ENCODE assay signal across 9 cellular contexts in genomic region chr10:101217450-101218281, GRCh38. TPM values are rescaled to one million over a fixed set of nuclear protein-coding genes. Genes with fewer than 3 reads are reported as not detected.
DNase-seq lines count a peak whose midpoint lies in the region; ATAC-seq and TF ChIP-seq lines count a peak whose summit lies in the region.
"Had no signal": no experiment of that assay in that cellular context is flagged by ENCODE, and none has a peak within 500 bp of the region (broad histone marks: within the 10 kb centered on the region; RNA-seq: fewer than 3 reads in every experiment).

No MANE protein-coding gene starts in this region.

- peaks cover 92% of the 10 kb centered on the region for H3K27me3 Mint-ChIP-seq in activated T-cell treated with anti-CD3 and anti-CD28 coated beads, Interleukin-2, amount 50 U/mL, for 4 hours (ENCODE audit: low read depth)
- peaks cover 98% of the 10 kb centered on the region for H3K27me3 Mint-ChIP-seq in activated T-cell treated with anti-CD3 and anti-CD28 coated beads, Interleukin-2, amount 50 U/mL, for 24 hours

- DNase-seq in activated T-cell treated with anti-CD3 and anti-CD28 coated beads, Interleukin-2, amount 50 U/mL, for 4 hours: no peak
- DNase-seq in activated T-cell treated with anti-CD3 and anti-CD28 coated beads, Interleukin-2, amount 50 U/mL, for 24 hours: no peak
- peak; percentile 55 for DNase-seq in NCI-H748 treated with DMSO at 0.1 percent for 48 hours (lab: John Stamatoyannopoulos, UW)
- peak; percentile 43 for DNase-seq in fibroblast of mammary gland (ENCODE audit: low read depth)
- peak; percentile 55 for DNase-seq in stimulated activated CD8-positive, alpha-beta memory T cell treated with anti-CD3 and anti-CD28 coated beads, Interleukin-4, amount 100 ng/mL, for 48 hours
- no peak for DNase-seq in lower leg skin (ENCODE audit: low spot score in 2 of 2)
- DNase-seq in stimulated activated naive CD4-positive, alpha-beta T cell treated with Interleukin-2 at 50 U/mL for 16 hours (lab: John Stamatoyannopoulos, UW): no peak
- DNase-seq in glomerular visceral epithelial cell (ENCODE audit: extremely low spot score): no peak
- DNase-seq: NK-92 treated with Interleukin-12 subunit alpha and Interleukin-12 subunit beta, amount 100 ng/mL, for 24 hours had no signal

- TF ChIP-seq POLR2A in lower leg skin (IDR thresholded peaks at IDR 0.05): no peak

- peaks cover 39% of the 10 kb centered on the region for H3K4me1 Mint-ChIP-seq in activated T-cell treated with anti-CD3 and anti-CD28 coated beads, Interleukin-2, amount 50 U/mL, for 4 hours (ENCODE audit: low read depth)
- peaks cover 49% of the 10 kb centered on the region for H3K4me1 Mint-ChIP-seq in activated T-cell treated with anti-CD3 and anti-CD28 coated beads, Interleukin-2, amount 50 U/mL, for 24 hours (ENCODE audit: low read depth)

- 3 to 4% methylated on average over 46 to 65 of the region's 68 CpGs for WGBS in lower leg skin, 2 donors

- intact Hi-C loops in lower leg skin (cut with DNase I; ENCODE audit: low total_unique reads): loop anchor here (10.0 kb wide), 1 partner anchor 77 kb away; no protein-coding TSS in a partner anchor

- no peaks in the 10 kb centered on the region for H3K9me3 Mint-ChIP-seq in activated T-cell treated with anti-CD3 and anti-CD28 coated beads, Interleukin-2, amount 50 U/mL, for 4 hours
- H3K9me3 Mint-ChIP-seq in activated T-cell treated with anti-CD3 and anti-CD28 coated beads, Interleukin-2, amount 50 U/mL, for 24 hours: no peaks in the 10 kb centered on the region

- ATAC-seq in activated T-cell treated with anti-CD3 and anti-CD28 coated beads, Interleukin-2, amount 50 U/mL, for 4 hours: no peak

- H3K4me3 ChIP-seq in fibroblast of mammary gland (ENCODE audit: control insufficient read depth, low read depth, low read length) (no peak overlapping the region), lower leg skin (ENCODE audit: low read depth, poor library complexity, severe bottlenecking) (no peak overlapping the region)

- no peaks in the 10 kb centered on the region for H3K36me3 Mint-ChIP-seq in activated T-cell treated with anti-CD3 and anti-CD28 coated beads, Interleukin-2, amount 50 U/mL, for 4 hours (ENCODE audit: insufficient read depth)
- no peaks in the 10 kb centered on the region for H3K36me3 Mint-ChIP-seq in activated T-cell treated with anti-CD3 and anti-CD28 coated beads, Interleukin-2, amount 50 U/mL, for 24 hours (ENCODE audit: low read depth)

- H3K27ac Mint-ChIP-seq in activated T-cell treated with anti-CD3 and anti-CD28 coated beads, Interleukin-2, amount 50 U/mL, for 24 hours: no peak overlapping the region

- no peak for TF ChIP-seq CTCF in fibroblast of mammary gland (conservative IDR thresholded peaks at IDR 0.05; ENCODE audit: control insufficient read depth, insufficient read depth, low read depth, low read length)
- no peak for TF ChIP-seq CTCF in lower leg skin (IDR thresholded peaks at IDR 0.05)

- H3K4me3 Mint-ChIP-seq in activated T-cell treated with anti-CD3 and anti-CD28 coated beads, Interleukin-2, amount 50 U/mL, for 4 hours: peak overlapping the region; percentile 23
- H3K4me3 Mint-ChIP-seq in activated T-cell treated with anti-CD3 and anti-CD28 coated beads, Interleukin-2, amount 50 U/mL, for 24 hours: no peak overlapping the region

RNA-seq across cellular contexts. Expression of gene LBX1, which starts 11.6 kb away (rescaled TPM):
- not detected for total RNA-seq in activated T-cell treated with anti-CD3 and anti-CD28 coated beads, Interleukin-2, amount 50 U/mL, for 4 hours
- total RNA-seq in lower leg skin: not detected

Comparison
In these comparisons a context has a peak if more than half of its experiments do, and no peak if none do; other contexts are left out.
1. DNase-seq: peak in NCI-H748 treated with DMSO at 0.1 percent for 48 hours (single experiment), fibroblast of mammary gland (single experiment) and stimulated activated CD8-positive, alpha-beta memory T cell treated with anti-CD3 and anti-CD28 coated beads, Interleukin-4, amount 100 ng/mL, for 48 hours (single experiment); none in activated T-cell treated with anti-CD3 and anti-CD28 coated beads, Interleukin-2, amount 50 U/mL, for 4 hours (single experiment), activated T-cell treated with anti-CD3 and anti-CD28 coated beads, Interleukin-2, amount 50 U/mL, for 24 hours (single experiment), lower leg skin (0 of 2), stimulated activated naive CD4-positive, alpha-beta T cell treated with Interleukin-2 at 50 U/mL for 16 hours (single experiment) and glomerular visceral epithelial cell (single experiment).